1 cellular context compared by ENCODE assay signal in genomic region chr10:124653811-124654651, GRCh38.
TF ChIP-seq lines count a peak whose summit lies in the region.

No MANE protein-coding gene starts in this region.

TF ChIP-seq in HepG2, 621 proteins besides CTCF, POLR2A, EP300 and RAD21 (continued from another document):
- TF ChIP-seq ATF4 (CRISPR knock-in tag; IDR thresholded peaks at IDR 0.05) (no peak), ZNF629 (CRISPR knock-in tag; conservative IDR thresholded peaks at IDR 0.05) (no peak), ELF1 (CRISPR knock-in tag; IDR thresholded peaks at IDR 0.05) (no peak), NR0B2 (CRISPR knock-in tag; IDR thresholded peaks at IDR 0.05) (no peak), JUN (CRISPR knock-in tag; IDR thresholded peaks at IDR 0.05) (no peak)
- TF ChIP-seq, protein P1, sequence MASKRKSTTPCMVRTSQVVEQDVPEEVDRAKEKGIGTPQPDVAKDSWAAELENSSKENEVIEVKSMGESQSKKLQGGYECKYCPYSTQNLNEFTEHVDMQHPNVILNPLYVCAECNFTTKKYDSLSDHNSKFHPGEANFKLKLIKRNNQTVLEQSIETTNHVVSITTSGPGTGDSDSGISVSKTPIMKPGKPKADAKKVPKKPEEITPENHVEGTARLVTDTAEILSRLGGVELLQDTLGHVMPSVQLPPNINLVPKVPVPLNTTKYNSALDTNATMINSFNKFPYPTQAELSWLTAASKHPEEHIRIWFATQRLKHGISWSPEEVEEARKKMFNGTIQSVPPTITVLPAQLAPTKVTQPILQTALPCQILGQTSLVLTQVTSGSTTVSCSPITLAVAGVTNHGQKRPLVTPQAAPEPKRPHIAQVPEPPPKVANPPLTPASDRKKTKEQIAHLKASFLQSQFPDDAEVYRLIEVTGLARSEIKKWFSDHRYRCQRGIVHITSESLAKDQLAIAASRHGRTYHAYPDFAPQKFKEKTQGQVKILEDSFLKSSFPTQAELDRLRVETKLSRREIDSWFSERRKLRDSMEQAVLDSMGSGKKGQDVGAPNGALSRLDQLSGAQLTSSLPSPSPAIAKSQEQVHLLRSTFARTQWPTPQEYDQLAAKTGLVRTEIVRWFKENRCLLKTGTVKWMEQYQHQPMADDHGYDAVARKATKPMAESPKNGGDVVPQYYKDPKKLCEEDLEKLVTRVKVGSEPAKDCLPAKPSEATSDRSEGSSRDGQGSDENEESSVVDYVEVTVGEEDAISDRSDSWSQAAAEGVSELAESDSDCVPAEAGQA (IDR thresholded peaks at IDR 0.05; ENCODE audit: low read depth): no peak
- TF ChIP-seq, protein P1 (CRISPR knock-in tag; IDR thresholded peaks at IDR 0.05; ENCODE audit: borderline replicate concordance): no peak
